In the genomic region with DNA sequence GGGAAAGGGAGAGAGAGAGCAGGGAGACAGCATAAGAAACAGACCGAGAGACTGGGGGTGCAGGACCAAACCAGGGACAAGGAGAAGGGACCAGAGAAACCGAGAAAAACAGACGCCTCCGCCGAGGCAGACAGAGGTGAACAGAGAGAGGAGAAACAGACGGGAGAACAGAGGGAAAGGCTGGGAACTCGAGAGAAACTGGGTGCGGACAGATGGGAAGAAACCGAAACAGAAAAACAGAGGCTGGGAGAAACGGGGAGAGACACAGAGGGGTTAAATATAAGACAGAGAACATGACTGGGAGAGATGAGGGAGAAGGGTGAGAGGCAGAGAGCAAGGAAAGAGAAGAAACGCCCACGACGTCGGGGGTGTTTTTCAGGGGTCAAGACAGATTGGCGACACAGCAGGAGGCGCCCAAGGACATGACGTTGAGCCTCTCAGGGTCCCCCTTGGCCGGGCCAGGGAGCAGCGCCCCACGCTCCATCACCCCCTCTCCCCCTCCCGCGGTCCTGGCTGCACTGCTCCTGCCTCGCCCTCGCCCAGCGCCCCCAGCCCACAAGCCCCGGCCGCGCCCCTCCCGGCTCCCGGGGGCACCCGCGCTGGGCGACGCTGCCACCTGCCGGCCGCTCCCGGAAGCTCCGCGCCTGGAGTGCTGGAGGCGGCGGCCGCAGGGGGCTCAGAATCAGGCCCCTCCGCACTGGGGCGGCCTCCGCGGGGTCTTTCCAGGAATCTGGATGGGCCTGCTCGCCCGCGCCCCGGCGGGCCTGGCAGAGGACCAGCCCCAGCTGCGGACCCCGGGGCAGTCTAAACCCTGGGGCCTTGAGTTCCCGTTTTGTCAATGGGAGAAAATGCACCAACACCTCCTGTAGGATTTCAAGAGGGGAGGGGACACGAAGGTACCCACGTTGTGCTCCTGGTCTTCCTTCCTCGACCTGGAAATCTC, we compare ENCODE assay signal across 1 cellular context.
TF ChIP-seq lines count a peak whose summit lies in the region.

No MANE protein-coding gene starts in this region.

TF ChIP-seq in K562, 482 proteins besides CTCF, POLR2A, EP300 and RAD21 (continued from another document and continues in another):
- TF ChIP-seq BMI1 (IDR thresholded peaks at IDR 0.05; ENCODE audit: low read length) (no peak), BRCA1 (IDR thresholded peaks at IDR 0.05) (no peak), BRCA1 (CRISPR knock-in tag; IDR thresholded peaks at IDR 0.05) (no peak), ZNF324 (CRISPR knock-in tag; IDR thresholded peaks at IDR 0.05) (no peak), SMARCC2 (IDR thresholded peaks at IDR 0.05; ENCODE audit: low read depth) (no peak), SP1 (CRISPR knock-in tag; IDR thresholded peaks at IDR 0.05) (no peak), NR0B1 (IDR thresholded peaks at IDR 0.05; ENCODE audit: partially characterized antibody) (no peak), RBM34 (IDR thresholded peaks at IDR 0.05; ENCODE audit: borderline replicate concordance, insufficient read depth, low read length) (no peak), ZBTB33 (CRISPR knock-in tag; IDR thresholded peaks at IDR 0.05) (no peak), PHF21A (IDR thresholded peaks at IDR 0.05; ENCODE audit: borderline replicate concordance, low read depth) (no peak), SUPT5H (IDR thresholded peaks at IDR 0.05) (no peak), NRF1 (conservative IDR thresholded peaks at IDR 0.05 in 1 of 2, IDR thresholded peaks at IDR 0.05 in 1 of 2) (no peak), CLOCK (CRISPR knock-in tag; IDR thresholded peaks at IDR 0.05; ENCODE audit: borderline replicate concordance) (no peak), RFX5 (IDR thresholded peaks at IDR 0.05; ENCODE audit: low read depth, low read length) (no peak), CBFA2T2 (conservative IDR thresholded peaks at IDR 0.05) (no peak), STAT6 (CRISPR knock-in tag; IDR thresholded peaks at IDR 0.05) (no peak), ZFPM2 (CRISPR knock-in tag; IDR thresholded peaks at IDR 0.05) (no peak), XRCC5 (IDR thresholded peaks at IDR 0.05; ENCODE audit: low read depth, low read length) (no peak), DMBX1 (CRISPR knock-in tag; IDR thresholded peaks at IDR 0.05; ENCODE audit: borderline replicate concordance) (no peak), ZC3H4 (CRISPR knock-in tag; IDR thresholded peaks at IDR 0.05; ENCODE audit: borderline replicate concordance) (no peak), LARP7 (IDR thresholded peaks at IDR 0.05) (0 out of 2 replicates have a peak, but pooled peaks have one; percentile 68), ZNF347 (CRISPR knock-in tag; IDR thresholded peaks at IDR 0.05; ENCODE audit: low read depth) (no peak), ZNF311 (CRISPR knock-in tag; IDR thresholded peaks at IDR 0.05) (no peak), TSHZ1 (CRISPR knock-in tag; IDR thresholded peaks at IDR 0.05) (no peak), HNRNPH1 (optimal IDR thresholded peaks at IDR 0.05; ENCODE audit: low read depth, low read length) (no peak), NFIC (IDR thresholded peaks at IDR 0.05) (peak; percentile 57; the same call in 1 of the 2 replicates)
- TF ChIP-seq, protein P1, sequence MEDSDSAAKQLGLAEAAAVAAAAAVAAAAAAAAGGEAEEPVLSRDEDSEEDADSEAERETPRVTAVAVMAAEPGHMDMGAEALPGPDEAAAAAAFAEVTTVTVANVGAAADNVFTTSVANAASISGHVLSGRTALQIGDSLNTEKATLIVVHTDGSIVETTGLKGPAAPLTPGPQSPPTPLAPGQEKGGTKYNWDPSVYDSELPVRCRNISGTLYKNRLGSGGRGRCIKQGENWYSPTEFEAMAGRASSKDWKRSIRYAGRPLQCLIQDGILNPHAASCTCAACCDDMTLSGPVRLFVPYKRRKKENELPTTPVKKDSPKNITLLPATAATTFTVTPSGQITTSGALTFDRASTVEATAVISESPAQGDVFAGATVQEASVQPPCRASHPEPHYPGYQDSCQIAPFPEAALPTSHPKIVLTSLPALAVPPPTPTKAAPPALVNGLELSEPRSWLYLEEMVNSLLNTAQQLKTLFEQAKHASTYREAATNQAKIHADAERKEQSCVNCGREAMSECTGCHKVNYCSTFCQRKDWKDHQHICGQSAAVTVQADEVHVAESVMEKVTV (CRISPR knock-in tag; IDR thresholded peaks at IDR 0.05): peak; percentile 69
- TF ChIP-seq, protein P2, sequence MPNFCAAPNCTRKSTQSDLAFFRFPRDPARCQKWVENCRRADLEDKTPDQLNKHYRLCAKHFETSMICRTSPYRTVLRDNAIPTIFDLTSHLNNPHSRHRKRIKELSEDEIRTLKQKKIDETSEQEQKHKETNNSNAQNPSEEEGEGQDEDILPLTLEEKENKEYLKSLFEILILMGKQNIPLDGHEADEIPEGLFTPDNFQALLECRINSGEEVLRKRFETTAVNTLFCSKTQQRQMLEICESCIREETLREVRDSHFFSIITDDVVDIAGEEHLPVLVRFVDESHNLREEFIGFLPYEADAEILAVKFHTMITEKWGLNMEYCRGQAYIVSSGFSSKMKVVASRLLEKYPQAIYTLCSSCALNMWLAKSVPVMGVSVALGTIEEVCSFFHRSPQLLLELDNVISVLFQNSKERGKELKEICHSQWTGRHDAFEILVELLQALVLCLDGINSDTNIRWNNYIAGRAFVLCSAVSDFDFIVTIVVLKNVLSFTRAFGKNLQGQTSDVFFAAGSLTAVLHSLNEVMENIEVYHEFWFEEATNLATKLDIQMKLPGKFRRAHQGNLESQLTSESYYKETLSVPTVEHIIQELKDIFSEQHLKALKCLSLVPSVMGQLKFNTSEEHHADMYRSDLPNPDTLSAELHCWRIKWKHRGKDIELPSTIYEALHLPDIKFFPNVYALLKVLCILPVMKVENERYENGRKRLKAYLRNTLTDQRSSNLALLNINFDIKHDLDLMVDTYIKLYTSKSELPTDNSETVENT (CRISPR knock-in tag; IDR thresholded peaks at IDR 0.05): no peak
- TF ChIP-seq, protein P3, sequence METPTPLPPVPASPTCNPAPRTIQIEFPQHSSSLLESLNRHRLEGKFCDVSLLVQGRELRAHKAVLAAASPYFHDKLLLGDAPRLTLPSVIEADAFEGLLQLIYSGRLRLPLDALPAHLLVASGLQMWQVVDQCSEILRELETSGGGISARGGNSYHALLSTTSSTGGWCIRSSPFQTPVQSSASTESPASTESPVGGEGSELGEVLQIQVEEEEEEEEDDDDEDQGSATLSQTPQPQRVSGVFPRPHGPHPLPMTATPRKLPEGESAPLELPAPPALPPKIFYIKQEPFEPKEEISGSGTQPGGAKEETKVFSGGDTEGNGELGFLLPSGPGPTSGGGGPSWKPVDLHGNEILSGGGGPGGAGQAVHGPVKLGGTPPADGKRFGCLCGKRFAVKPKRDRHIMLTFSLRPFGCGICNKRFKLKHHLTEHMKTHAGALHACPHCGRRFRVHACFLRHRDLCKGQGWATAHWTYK (CRISPR knock-in tag; IDR thresholded peaks at IDR 0.05): no peak
- TF ChIP-seq, protein P4, sequence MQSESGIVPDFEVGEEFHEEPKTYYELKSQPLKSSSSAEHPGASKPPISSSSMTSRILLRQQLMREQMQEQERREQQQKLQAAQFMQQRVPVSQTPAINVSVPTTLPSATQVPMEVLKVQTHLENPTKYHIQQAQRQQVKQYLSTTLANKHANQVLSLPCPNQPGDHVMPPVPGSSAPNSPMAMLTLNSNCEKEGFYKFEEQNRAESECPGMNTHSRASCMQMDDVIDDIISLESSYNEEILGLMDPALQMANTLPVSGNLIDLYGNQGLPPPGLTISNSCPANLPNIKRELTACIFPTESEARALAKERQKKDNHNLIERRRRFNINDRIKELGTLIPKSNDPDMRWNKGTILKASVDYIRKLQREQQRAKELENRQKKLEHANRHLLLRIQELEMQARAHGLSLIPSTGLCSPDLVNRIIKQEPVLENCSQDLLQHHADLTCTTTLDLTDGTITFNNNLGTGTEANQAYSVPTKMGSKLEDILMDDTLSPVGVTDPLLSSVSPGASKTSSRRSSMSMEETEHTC (IDR thresholded peaks at IDR 0.05): no peak
- TF ChIP-seq, protein P5, sequence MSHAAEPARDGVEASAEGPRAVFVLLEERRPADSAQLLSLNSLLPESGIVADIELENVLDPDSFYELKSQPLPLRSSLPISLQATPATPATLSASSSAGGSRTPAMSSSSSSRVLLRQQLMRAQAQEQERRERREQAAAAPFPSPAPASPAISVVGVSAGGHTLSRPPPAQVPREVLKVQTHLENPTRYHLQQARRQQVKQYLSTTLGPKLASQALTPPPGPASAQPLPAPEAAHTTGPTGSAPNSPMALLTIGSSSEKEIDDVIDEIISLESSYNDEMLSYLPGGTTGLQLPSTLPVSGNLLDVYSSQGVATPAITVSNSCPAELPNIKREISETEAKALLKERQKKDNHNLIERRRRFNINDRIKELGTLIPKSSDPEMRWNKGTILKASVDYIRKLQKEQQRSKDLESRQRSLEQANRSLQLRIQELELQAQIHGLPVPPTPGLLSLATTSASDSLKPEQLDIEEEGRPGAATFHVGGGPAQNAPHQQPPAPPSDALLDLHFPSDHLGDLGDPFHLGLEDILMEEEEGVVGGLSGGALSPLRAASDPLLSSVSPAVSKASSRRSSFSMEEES (CRISPR knock-in tag; IDR thresholded peaks at IDR 0.05): no peak
